Comparison of ENCODE assay signal across 20 cellular contexts in genomic region chr10:105259201-105259600, GRCh38.
"Had no signal": no experiment of that assay in that cellular context is flagged by ENCODE, and none has a peak within 500 bp of the region (broad histone marks: within the 10 kb centered on the region; RNA-seq: fewer than 3 reads in every experiment).

No MANE protein-coding gene starts in this region.

- H3K4me1 Mint-ChIP-seq: immature natural killer cell, mesothelial cell of epicardium, naive B cell had no signal

- H3K27ac Mint-ChIP-seq: immature natural killer cell, mesothelial cell of epicardium, naive B cell had no signal

- H3K4me3 Mint-ChIP-seq: immature natural killer cell, mesothelial cell of epicardium, naive B cell had no signal

- DNase-seq: dermis blood vessel endothelial cell; dorsolateral prefrontal cortex; effector CD4-positive, alpha-beta T cell; effector memory CD4-positive, alpha-beta T cell; foreskin keratinocyte; heart left ventricle; hypothalamus; immature natural killer cell; islet precursor cell; kidney; kidney glomerular epithelial cell; left cardiac atrium; left lung; left ventricle myocardium superior; lower lobe of right lung; mesenchymal stem cell; mucosa of descending colon; naive B cell had no signal

- H3K27me3 Mint-ChIP-seq: naive B cell had no signal

- H3K9me3 Mint-ChIP-seq: mesothelial cell of epicardium had no signal

- H3K36me3 Mint-ChIP-seq: immature natural killer cell, mesothelial cell of epicardium, naive B cell had no signal

- ATAC-seq: foreskin keratinocyte, gastroesophageal sphincter, heart left ventricle, left cardiac atrium, left lung, left ventricle myocardium superior, lower lobe of right lung, mucosa of descending colon had no signal
